In genomic region chr4:71807469-71807868, GRCh38 we compare ENCODE assay signal across 1 cellular context.
A peak's percentile ranks its signal among the peaks of the same experiment; 100 is the strongest.
TF ChIP-seq lines count a peak whose summit lies in the region.

No MANE protein-coding gene starts in this region.

TF ChIP-seq in K562, 482 proteins besides CTCF, POLR2A, EP300 and RAD21 (continued from another document):
- TF ChIP-seq, protein P1, sequence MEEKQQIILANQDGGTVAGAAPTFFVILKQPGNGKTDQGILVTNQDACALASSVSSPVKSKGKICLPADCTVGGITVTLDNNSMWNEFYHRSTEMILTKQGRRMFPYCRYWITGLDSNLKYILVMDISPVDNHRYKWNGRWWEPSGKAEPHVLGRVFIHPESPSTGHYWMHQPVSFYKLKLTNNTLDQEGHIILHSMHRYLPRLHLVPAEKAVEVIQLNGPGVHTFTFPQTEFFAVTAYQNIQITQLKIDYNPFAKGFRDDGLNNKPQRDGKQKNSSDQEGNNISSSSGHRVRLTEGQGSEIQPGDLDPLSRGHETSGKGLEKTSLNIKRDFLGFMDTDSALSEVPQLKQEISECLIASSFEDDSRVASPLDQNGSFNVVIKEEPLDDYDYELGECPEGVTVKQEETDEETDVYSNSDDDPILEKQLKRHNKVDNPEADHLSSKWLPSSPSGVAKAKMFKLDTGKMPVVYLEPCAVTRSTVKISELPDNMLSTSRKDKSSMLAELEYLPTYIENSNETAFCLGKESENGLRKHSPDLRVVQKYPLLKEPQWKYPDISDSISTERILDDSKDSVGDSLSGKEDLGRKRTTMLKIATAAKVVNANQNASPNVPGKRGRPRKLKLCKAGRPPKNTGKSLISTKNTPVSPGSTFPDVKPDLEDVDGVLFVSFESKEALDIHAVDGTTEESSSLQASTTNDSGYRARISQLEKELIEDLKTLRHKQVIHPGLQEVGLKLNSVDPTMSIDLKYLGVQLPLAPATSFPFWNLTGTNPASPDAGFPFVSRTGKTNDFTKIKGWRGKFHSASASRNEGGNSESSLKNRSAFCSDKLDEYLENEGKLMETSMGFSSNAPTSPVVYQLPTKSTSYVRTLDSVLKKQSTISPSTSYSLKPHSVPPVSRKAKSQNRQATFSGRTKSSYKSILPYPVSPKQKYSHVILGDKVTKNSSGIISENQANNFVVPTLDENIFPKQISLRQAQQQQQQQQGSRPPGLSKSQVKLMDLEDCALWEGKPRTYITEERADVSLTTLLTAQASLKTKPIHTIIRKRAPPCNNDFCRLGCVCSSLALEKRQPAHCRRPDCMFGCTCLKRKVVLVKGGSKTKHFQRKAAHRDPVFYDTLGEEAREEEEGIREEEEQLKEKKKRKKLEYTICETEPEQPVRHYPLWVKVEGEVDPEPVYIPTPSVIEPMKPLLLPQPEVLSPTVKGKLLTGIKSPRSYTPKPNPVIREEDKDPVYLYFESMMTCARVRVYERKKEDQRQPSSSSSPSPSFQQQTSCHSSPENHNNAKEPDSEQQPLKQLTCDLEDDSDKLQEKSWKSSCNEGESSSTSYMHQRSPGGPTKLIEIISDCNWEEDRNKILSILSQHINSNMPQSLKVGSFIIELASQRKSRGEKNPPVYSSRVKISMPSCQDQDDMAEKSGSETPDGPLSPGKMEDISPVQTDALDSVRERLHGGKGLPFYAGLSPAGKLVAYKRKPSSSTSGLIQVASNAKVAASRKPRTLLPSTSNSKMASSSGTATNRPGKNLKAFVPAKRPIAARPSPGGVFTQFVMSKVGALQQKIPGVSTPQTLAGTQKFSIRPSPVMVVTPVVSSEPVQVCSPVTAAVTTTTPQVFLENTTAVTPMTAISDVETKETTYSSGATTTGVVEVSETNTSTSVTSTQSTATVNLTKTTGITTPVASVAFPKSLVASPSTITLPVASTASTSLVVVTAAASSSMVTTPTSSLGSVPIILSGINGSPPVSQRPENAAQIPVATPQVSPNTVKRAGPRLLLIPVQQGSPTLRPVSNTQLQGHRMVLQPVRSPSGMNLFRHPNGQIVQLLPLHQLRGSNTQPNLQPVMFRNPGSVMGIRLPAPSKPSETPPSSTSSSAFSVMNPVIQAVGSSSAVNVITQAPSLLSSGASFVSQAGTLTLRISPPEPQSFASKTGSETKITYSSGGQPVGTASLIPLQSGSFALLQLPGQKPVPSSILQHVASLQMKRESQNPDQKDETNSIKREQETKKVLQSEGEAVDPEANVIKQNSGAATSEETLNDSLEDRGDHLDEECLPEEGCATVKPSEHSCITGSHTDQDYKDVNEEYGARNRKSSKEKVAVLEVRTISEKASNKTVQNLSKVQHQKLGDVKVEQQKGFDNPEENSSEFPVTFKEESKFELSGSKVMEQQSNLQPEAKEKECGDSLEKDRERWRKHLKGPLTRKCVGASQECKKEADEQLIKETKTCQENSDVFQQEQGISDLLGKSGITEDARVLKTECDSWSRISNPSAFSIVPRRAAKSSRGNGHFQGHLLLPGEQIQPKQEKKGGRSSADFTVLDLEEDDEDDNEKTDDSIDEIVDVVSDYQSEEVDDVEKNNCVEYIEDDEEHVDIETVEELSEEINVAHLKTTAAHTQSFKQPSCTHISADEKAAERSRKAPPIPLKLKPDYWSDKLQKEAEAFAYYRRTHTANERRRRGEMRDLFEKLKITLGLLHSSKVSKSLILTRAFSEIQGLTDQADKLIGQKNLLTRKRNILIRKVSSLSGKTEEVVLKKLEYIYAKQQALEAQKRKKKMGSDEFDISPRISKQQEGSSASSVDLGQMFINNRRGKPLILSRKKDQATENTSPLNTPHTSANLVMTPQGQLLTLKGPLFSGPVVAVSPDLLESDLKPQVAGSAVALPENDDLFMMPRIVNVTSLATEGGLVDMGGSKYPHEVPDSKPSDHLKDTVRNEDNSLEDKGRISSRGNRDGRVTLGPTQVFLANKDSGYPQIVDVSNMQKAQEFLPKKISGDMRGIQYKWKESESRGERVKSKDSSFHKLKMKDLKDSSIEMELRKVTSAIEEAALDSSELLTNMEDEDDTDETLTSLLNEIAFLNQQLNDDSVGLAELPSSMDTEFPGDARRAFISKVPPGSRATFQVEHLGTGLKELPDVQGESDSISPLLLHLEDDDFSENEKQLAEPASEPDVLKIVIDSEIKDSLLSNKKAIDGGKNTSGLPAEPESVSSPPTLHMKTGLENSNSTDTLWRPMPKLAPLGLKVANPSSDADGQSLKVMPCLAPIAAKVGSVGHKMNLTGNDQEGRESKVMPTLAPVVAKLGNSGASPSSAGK (IDR thresholded peaks at IDR 0.05), result no peak
- TF ChIP-seq NR2C2 (CRISPR knock-in tag; IDR thresholded peaks at IDR 0.05) (no peak), NR2C2 (tag; IDR thresholded peaks at IDR 0.05) (peak; percentile 34; the same call in 1 of the 2 replicates), FOS (IDR thresholded peaks at IDR 0.05; ENCODE audit: extremely low read depth, insufficient read length) (no peak), POLR2H (tag; IDR thresholded peaks at IDR 0.05; ENCODE audit: low read depth) (no peak), HSF4 (CRISPR knock-in tag; IDR thresholded peaks at IDR 0.05; ENCODE audit: borderline replicate concordance) (no peak), ATF4 (CRISPR knock-in tag; IDR thresholded peaks at IDR 0.05) (peak; percentile 85), ARHGAP35 (IDR thresholded peaks at IDR 0.05; ENCODE audit: partially characterized antibody) (no peak), XRCC3 (IDR thresholded peaks at IDR 0.05) (no peak), FOXP1 (CRISPR knock-in tag; IDR thresholded peaks at IDR 0.05) (no peak), ZSCAN32 (CRISPR knock-in tag; IDR thresholded peaks at IDR 0.05) (peak; percentile 73; the same call in 1 of the 2 replicates)
